Comparison of ENCODE assay signal across 16 cellular contexts in genomic region chr18:70998490-70998889, GRCh38.
DNase-seq lines count a peak whose midpoint lies in the region; TF ChIP-seq lines count a peak whose summit lies in the region.
"Had no signal": no experiment of that assay in that cellular context is flagged by ENCODE, and none has a peak within 500 bp of the region (broad histone marks: within the 10 kb centered on the region; RNA-seq: fewer than 3 reads in every experiment).

No MANE protein-coding gene starts in this region.

- no peak overlapping the region for H3K27ac ChIP-seq in neuronal stem cell (replicated peaks; ENCODE audit: low read length)
- no peak overlapping the region for H3K27ac ChIP-seq in prostate gland
- H3K27ac ChIP-seq: SK-N-MC, VCaP had no signal

- no peak overlapping the region for H4K8ac ChIP-seq in neuronal stem cell (ENCODE audit: low read depth, low read length)

- H2BK12ac ChIP-seq in neuronal stem cell (ENCODE audit: low read length) = no peak overlapping the region

- H3K4me2 ChIP-seq in neuronal stem cell (ENCODE audit: insufficient read depth, low read length, poor library complexity, severe bottlenecking) = no peak overlapping the region

- H3K23ac ChIP-seq in neuronal stem cell (ENCODE audit: low read depth, low read length, poor library complexity) = no peak overlapping the region

- H3K14ac ChIP-seq in neuronal stem cell (ENCODE audit: low read length) = no peak overlapping the region

- H3K27me3 ChIP-seq in neuronal stem cell (ENCODE audit: control insufficient read depth in 3 of 3, insufficient read depth in 3 of 3, low read depth in 1 of 3, low read length in 3 of 3) (no peaks in the 10 kb centered on the region), prostate gland (replicated peaks; ENCODE audit: insufficient read depth) (no peaks in the 10 kb centered on the region)

- in situ Hi-C loops in GM13977 (cut with MboI; ENCODE audit: low pct_unique_long_range_greater_than_20kb, low sequenced_read_pairs, unreplicated experiment) = no loop called here

- H3K4me1 ChIP-seq in neuronal stem cell (ENCODE audit: control insufficient read depth in 2 of 2, insufficient read depth in 1 of 2, low read depth in 1 of 2, low read length in 2 of 2) (no peaks in the 10 kb centered on the region), prostate gland (replicated peaks) (no peaks in the 10 kb centered on the region)

- no peak for TF ChIP-seq POLR2A in prostate gland (IDR thresholded peaks at IDR 0.05)

- H3K36me3 ChIP-seq in neuronal stem cell (replicated peaks in 1 of 2; ENCODE audit: control insufficient read depth in 2 of 2, insufficient read depth in 2 of 2, low read length in 2 of 2) = no peaks in the 10 kb centered on the region
- no peaks in the 10 kb centered on the region for H3K36me3 ChIP-seq in prostate gland

- DNase-seq in GM13977 (ENCODE audit: low spot score) (no peak), NAMALWA (ENCODE audit: low spot score) (peak; percentile 9), choroid plexus epithelial cell (ENCODE audit: low read depth) (peak; percentile 42), neuronal stem cell (ENCODE audit: low spot score) (peak; percentile 11), EL (no peak), NCI-H446 (lab: John Stamatoyannopoulos, UW) (no peak), prostate gland (ENCODE audit: low spot score) (no peak)
- DNase-seq: activated naive CD4-positive, alpha-beta T cell treated with anti-CD3 and anti-CD28 coated beads for 36 hours; CD8-positive, alpha-beta T cell; central memory CD4-positive, alpha-beta T cell; NCI-H146; NCI-H526 treated with DMSO at 0.1 percent for 48 hours; occipital lobe had no signal

- TF ChIP-seq CTCF in GM13977 (IDR thresholded peaks at IDR 0.05; ENCODE audit: extremely low read depth, insufficient read depth, missing control alignments) (peak; percentile 21), choroid plexus epithelial cell (conservative IDR thresholded peaks at IDR 0.05; ENCODE audit: low read depth, low read length) (peak; percentile 43), prostate gland (IDR thresholded peaks at IDR 0.05) (no peak)

- no peak overlapping the region for H2BK15ac ChIP-seq in neuronal stem cell (ENCODE audit: low read length)

- H2BK120ac ChIP-seq in neuronal stem cell (ENCODE audit: low read depth, low read length) = no peak overlapping the region

- H3K4ac ChIP-seq in neuronal stem cell (ENCODE audit: low read length) = no peak overlapping the region

- no CpG with 5 or more reads among the region's 5 CpGs for WGBS in neuronal stem cell (ENCODE audit: extremely low coverage in 2 of 2, insufficient read length in 2 of 2, insufficient replicate concordance in 1 of 2), 2 donors
- 75% methylated on average over 5 of the region's 5 CpGs for WGBS in prostate gland

- no peak overlapping the region for H2AK5ac ChIP-seq in neuronal stem cell (ENCODE audit: low read depth, low read length)

- H3K9ac ChIP-seq in neuronal stem cell (ENCODE audit: low read depth, low read length, poor library complexity) = no peak overlapping the region

- no peak overlapping the region for H2AFZ ChIP-seq in neuronal stem cell (ENCODE audit: low read length)

- H4K91ac ChIP-seq in neuronal stem cell (ENCODE audit: low read depth, low read length, poor library complexity) = no peak overlapping the region

- H3K9me3 ChIP-seq in neuronal stem cell (replicated peaks in 1 of 2; ENCODE audit: control insufficient read depth in 2 of 2, insufficient read depth in 1 of 2, low read depth in 1 of 2, low read length in 2 of 2) (no peaks in the 10 kb centered on the region), prostate gland (no peaks in the 10 kb centered on the region)

- no peaks in the 10 kb centered on the region for H3K79me1 ChIP-seq in neuronal stem cell (ENCODE audit: low read depth, low read length)

- H2BK5ac ChIP-seq in neuronal stem cell (ENCODE audit: low read length) = no peak overlapping the region

- no peak overlapping the region for H3K18ac ChIP-seq in neuronal stem cell (ENCODE audit: low read length)

- intact Hi-C loops in prostate gland (cut with DNase I) = no loop called here

- H3K4me3 ChIP-seq in choroid plexus epithelial cell (ENCODE audit: low read depth, low read length) (no peak overlapping the region), neuronal stem cell (ENCODE audit: low read length in 2 of 2) (no peak overlapping the region), prostate gland (no peak overlapping the region)
- H3K4me3 ChIP-seq: lung, SK-N-MC had no signal

Comparison
In these comparisons a context has a peak if more than half of its experiments do, and no peak if none do; other contexts are left out.
1. DNase-seq: peak in NAMALWA (single experiment), choroid plexus epithelial cell (single experiment) and neuronal stem cell (single experiment); none in GM13977 (single experiment), EL (single experiment), NCI-H446 (0 of 2) and prostate gland (single experiment).
2. CTCF ChIP-seq: peak in GM13977 (single experiment) and choroid plexus epithelial cell (single experiment); none in prostate gland (0 of 4).